21 cellular contexts compared by ENCODE assay signal in genomic region chr2:215415820-215416613, GRCh38.
"Had no signal": no experiment of that assay in that cellular context is flagged by ENCODE, and none has a peak within 500 bp of the region (broad histone marks: within the 10 kb centered on the region; RNA-seq: fewer than 3 reads in every experiment).

No MANE protein-coding gene starts in this region.

- H3K9me3 ChIP-seq: body of pancreas, left lung, mucosa of descending colon, ovary, tibial artery, uterus had no signal

- FAIRE-seq: colon had no signal

- H3K4me1 ChIP-seq: uterus had no signal

- DNase-seq: activated CD4-positive, alpha-beta memory T cell treated with anti-CD3 and anti-CD28 coated beads, Interleukin-2, amount 10 ng/mL, durations not matched to agents 7 days and 5 days; activated CD4-positive, alpha-beta T cell treated with anti-CD3 and anti-CD28 coated beads for 48 hours; activated CD4-positive, CD25-positive, alpha-beta regulatory T cell; activated CD8-positive, alpha-beta memory T cell treated with anti-CD3 and anti-CD28 coated beads, Interleukin-2, amount 10 ng/mL, durations not matched to agents 7 days and 5 days; amygdala; body of pancreas; caudate nucleus; head of caudate nucleus; left lung; mucosa of descending colon; naive B cell; ovary; stimulated activated CD4-positive, alpha-beta T cell treated with anti-CD3 and anti-CD28 coated beads, Interleukin-12 subunit alpha, Interleukin-12 subunit beta, amount 100 ng/mL, for 4 hours; stimulated activated CD4-positive, alpha-beta T cell treated with anti-CD3 and anti-CD28 coated beads, Interleukin-1b, Interleukin-23, amount 100 ng/mL, for 48 hours; stimulated activated naive CD8-positive, alpha-beta T cell treated with anti-CD3 and anti-CD28 coated beads, Interleukin-15, Interleukin-2, amounts not matched to agents 100 U/mL and 50 U/mL, for 24 hours; substantia nigra; T1000; tibial artery; uterus had no signal

- H3K36me3 ChIP-seq: ovary, uterus had no signal

- H3K27ac ChIP-seq: body of pancreas, left lung, ovary, uterus had no signal

- ATAC-seq: activated CD8-positive, alpha-beta memory T cell treated with anti-CD3 and anti-CD28 coated beads, Interleukin-2, amount 10 ng/mL, durations not matched to agents 7 days and 5 days; body of pancreas; left lung; mucosa of descending colon; sciatic nerve; stimulated activated naive CD8-positive, alpha-beta T cell treated with anti-CD3 and anti-CD28 coated beads, Interleukin-15, Interleukin-2, amounts not matched to agents 100 U/mL and 50 U/mL, for 24 hours had no signal

- H3K27me3 ChIP-seq: body of pancreas, left lung, ovary, tibial artery, uterus had no signal

- H3K4me3 ChIP-seq: body of pancreas, left lung, mucosa of descending colon, ovary, tibial artery, uterus had no signal
